Comparison of ENCODE assay signal across 1 cellular context in the genomic region with DNA sequence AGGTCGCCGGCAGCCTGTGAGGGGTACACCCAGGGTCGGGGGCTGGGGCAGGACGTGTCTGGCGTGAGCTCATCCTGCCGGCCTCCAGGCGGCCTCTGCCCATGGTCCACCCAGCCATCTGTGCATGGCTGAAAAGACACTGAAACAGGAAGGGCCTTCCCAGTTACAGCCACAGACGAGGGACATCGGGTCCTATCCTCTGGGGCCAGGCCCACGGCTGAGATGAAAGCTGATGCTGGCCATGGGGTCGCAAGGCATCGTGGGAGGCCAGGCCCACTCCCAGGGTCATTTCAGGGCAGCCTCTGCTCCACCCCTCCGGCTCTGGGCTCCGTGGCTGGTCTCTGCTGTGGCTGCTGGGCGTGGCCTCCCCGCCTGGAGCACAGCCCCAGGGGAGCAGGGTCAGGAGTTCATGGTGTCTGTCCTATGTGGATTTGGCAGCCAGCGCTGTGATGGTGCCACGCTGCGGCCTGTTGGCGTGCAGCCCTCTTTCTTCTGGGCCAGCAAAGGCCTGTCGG.
TF ChIP-seq lines count a peak whose summit lies in the region.

No MANE protein-coding gene starts in this region.

TF ChIP-seq in WTC11, 78 proteins besides CTCF, POLR2A, EP300 and RAD21 (continued from another document):
- TF ChIP-seq ZSCAN18 (CRISPR knock-in tag; IDR thresholded peaks at IDR 0.05): no peak
